In genomic region chr17:69607162-69607834, GRCh38 we compare ENCODE assay signal across 8 cellular contexts.
DNase-seq lines count a peak whose midpoint lies in the region; ATAC-seq and TF ChIP-seq lines count a peak whose summit lies in the region.

No MANE protein-coding gene starts in this region.

- intact Hi-C loops in activated CD4-positive, alpha-beta T cell treated with anti-CD3 and anti-CD28 coated beads for 36 hours (cut with DNase I, micrococcal nuclease), result loop anchor here (1.0 to 5.0 kb wide), 2 partner anchors 537 to 945 kb away; no protein-coding TSS in a partner anchor
- intact Hi-C loops in MCF 10A (cut with micrococcal nuclease), result loop anchor here (1.0 to 10.0 kb wide), 9 partner anchors 38 to 1016 kb away; no protein-coding TSS in a partner anchor

- no peaks in the 10 kb centered on the region for H3K27me3 ChIP-seq in GM23248 (replicated peaks; ENCODE audit: insufficient read depth)
- H3K27me3 ChIP-seq in NT2/D1 (ENCODE audit: insufficient read depth, insufficient read length), result no peaks in the 10 kb centered on the region

- in situ Hi-C loops in GM23248 (cut with MboI), result loop anchor here (10.0 kb wide), 1 partner anchor 538 kb away; no protein-coding TSS in a partner anchor

- H3F3A ChIP-seq in GM23248 (ENCODE audit: insufficient read depth), result peaks cover 35% of the 10 kb centered on the region

- no peak overlapping the region for H3K4me3 Mint-ChIP-seq in activated CD4-positive, alpha-beta T cell treated with anti-CD3 and anti-CD28 coated beads for 36 hours
- peak overlapping the region; percentile 13 for H3K4me3 Mint-ChIP-seq in MCF 10A (ENCODE audit: unreplicated experiment)

- H3K27ac ChIP-seq in GM23248, result peak overlapping the region; percentile 83

- H3K4me2 ChIP-seq in GM23248 (ENCODE audit: unreplicated experiment), result peak overlapping the region; percentile 38

- H3K4me1 ChIP-seq in GM23248 (ENCODE audit: insufficient read depth), result peaks cover 37% of the 10 kb centered on the region
- H3K4me1 ChIP-seq in NT2/D1 (ENCODE audit: insufficient read depth, insufficient read length), result no peaks in the 10 kb centered on the region

- ATAC-seq in activated CD4-positive, alpha-beta T cell treated with anti-CD3 and anti-CD28 coated beads for 36 hours, result peak; percentile 74

- peaks cover 15% of the 10 kb centered on the region for H3K4me1 Mint-ChIP-seq in activated CD4-positive, alpha-beta T cell treated with anti-CD3 and anti-CD28 coated beads for 36 hours
- peaks cover 30% of the 10 kb centered on the region for H3K4me1 Mint-ChIP-seq in MCF 10A (ENCODE audit: insufficient read depth, unreplicated experiment)

- no peaks in the 10 kb centered on the region for H4K20me1 ChIP-seq in GM23248 (ENCODE audit: insufficient read depth)

- peak overlapping the region; percentile 72 for H2AFZ ChIP-seq in GM23248

- no peaks in the 10 kb centered on the region for H3K79me2 ChIP-seq in GM23248 (ENCODE audit: insufficient read depth)

- POLR2A ChIA-PET in activated CD4-positive, alpha-beta T cell treated with anti-CD3 and anti-CD28 coated beads for 36 hours (lab: Charles Lee), result no interaction called here
- POLR2A ChIA-PET in MCF 10A (lab: Yijun Ruan, JAX), result interaction anchor here (0.6 to 5.9 kb wide), 21 partner anchors 8 to 1691 kb away, joined by 3 to 70 read pairs (median 3); partner anchors contain the start of gene KCNJ2

- peak overlapping the region; percentile 25 for H3K27ac Mint-ChIP-seq in activated CD4-positive, alpha-beta T cell treated with anti-CD3 and anti-CD28 coated beads for 36 hours
- H3K27ac Mint-ChIP-seq in MCF 10A (ENCODE audit: low read depth, unreplicated experiment), result peak overlapping the region; percentile 97

- no peaks in the 10 kb centered on the region for H3K9me3 ChIP-seq in GM23248 (ENCODE audit: low read depth)
- H3K9me3 ChIP-seq in NT2/D1 (ENCODE audit: insufficient read depth, low read length), result no peaks in the 10 kb centered on the region

- peak; percentile 83 for TF ChIP-seq CTCF in MCF 10A (IDR thresholded peaks at IDR 0.05; ENCODE audit: unreplicated experiment)

- H3K36me3 Mint-ChIP-seq in activated CD4-positive, alpha-beta T cell treated with anti-CD3 and anti-CD28 coated beads for 36 hours (ENCODE audit: low read depth), result no peaks in the 10 kb centered on the region
- H3K36me3 Mint-ChIP-seq in MCF 10A (ENCODE audit: insufficient read depth, unreplicated experiment), result no peaks in the 10 kb centered on the region

- H3K9me2 ChIP-seq in GM23248 (ENCODE audit: insufficient read depth), result no peaks in the 10 kb centered on the region

- no peak overlapping the region for H3K4me3 ChIP-seq in GM23248
- no peak overlapping the region for H3K4me3 ChIP-seq in Jurkat, Clone E6-1 (ENCODE audit: low read length)
- no peak overlapping the region for H3K4me3 ChIP-seq in NT2/D1 (ENCODE audit: insufficient read length, low read depth)

- H3K36me3 ChIP-seq in GM23248 (ENCODE audit: low read depth) (no peaks in the 10 kb centered on the region), NT2/D1 (ENCODE audit: insufficient read depth, insufficient read length, low read length) (no peaks in the 10 kb centered on the region)

- BruUV-seq in MCF 10A (replicated peaks; lab: Mats Ljungman, UMichigan), result TSS peak; percentile 79

- DNase-seq in activated CD4-positive, alpha-beta T cell treated with anti-CD3 and anti-CD28 coated beads for 36 hours, result peak; percentile 69
- no peak for DNase-seq in activated CD4-positive, alpha-beta T cell treated with anti-CD3 and anti-CD28 coated beads, Interleukin-2, amount 50 U/mL, for 4 hours
- peak; percentile 87 for DNase-seq in GM23248
- peak; percentile 33 for DNase-seq in Jurkat, Clone E6-1 (ENCODE audit: low read depth, low spot score)
- DNase-seq in NT2/D1 (ENCODE audit: low read depth, low spot score), result peak; percentile 47
- peak; percentile 84 for DNase-seq in MCF 10A (ENCODE audit: unreplicated experiment)
- DNase-seq in iris pigment epithelial cell (ENCODE audit: low read depth), result peak; percentile 91
- DNase-seq in stimulated activated CD4-positive, alpha-beta T cell treated with anti-CD3 and anti-CD28 coated beads, Interleukin-1b, Interleukin-23, amount 100 ng/mL, for 48 hours, result peak; percentile 24

- 4 to 8% methylated on average over 6 of the region's 6 CpGs for WGBS in GM23248 (ENCODE audit: low coverage in 1 of 2, low lambda C conversion rate in 2 of 2, missing lambda C conversion rate in 2 of 2), 2 experiments

- H3K9me3 Mint-ChIP-seq in activated CD4-positive, alpha-beta T cell treated with anti-CD3 and anti-CD28 coated beads for 36 hours (ENCODE audit: low read depth), result no peaks in the 10 kb centered on the region
- H3K9me3 Mint-ChIP-seq in MCF 10A (ENCODE audit: unreplicated experiment), result no peaks in the 10 kb centered on the region

- CTCF ChIA-PET in activated CD4-positive, alpha-beta T cell treated with anti-CD3 and anti-CD28 coated beads for 36 hours (lab: Charles Lee), result interaction anchor here (0.5 to 3.1 kb wide), 18 partner anchors 8 to 945 kb away, joined by 3 to 13 read pairs (median 3); no protein-coding TSS in a partner anchor
- CTCF ChIA-PET in MCF 10A (lab: Yijun Ruan, JAX), result interaction anchor here (0.5 to 4.5 kb wide), 56 partner anchors 9 to 1699 kb away, joined by 3 to 90 read pairs (median 4); partner anchors contain the start of gene KCNJ2

- H3K9ac ChIP-seq in GM23248 (peak overlapping the region; percentile 49), NT2/D1 (ENCODE audit: insufficient read length, low read depth) (no peak overlapping the region)

- H3K27me3 Mint-ChIP-seq in activated CD4-positive, alpha-beta T cell treated with anti-CD3 and anti-CD28 coated beads for 36 hours, result peaks cover 3% of the 10 kb centered on the region
- H3K27me3 Mint-ChIP-seq in MCF 10A (ENCODE audit: insufficient read depth, unreplicated experiment), result no peaks in the 10 kb centered on the region

Comparison
In these comparisons a context has a peak if more than half of its experiments do, and no peak if none do; other contexts are left out.
1. DNase-seq: peak in activated CD4-positive, alpha-beta T cell treated with anti-CD3 and anti-CD28 coated beads for 36 hours (single experiment), GM23248 (single experiment), Jurkat, Clone E6-1 (single experiment), NT2/D1 (single experiment), MCF 10A (single experiment), iris pigment epithelial cell (single experiment) and stimulated activated CD4-positive, alpha-beta T cell treated with anti-CD3 and anti-CD28 coated beads, Interleukin-1b, Interleukin-23, amount 100 ng/mL, for 48 hours (single experiment); none in activated CD4-positive, alpha-beta T cell treated with anti-CD3 and anti-CD28 coated beads, Interleukin-2, amount 50 U/mL, for 4 hours (0 of 2).